8 cellular contexts compared by ENCODE assay signal in genomic region chr13:18714889-18715288, GRCh38.
"Had no signal": no experiment of that assay in that cellular context is flagged by ENCODE, and none has a peak within 500 bp of the region (broad histone marks: within the 10 kb centered on the region; RNA-seq: fewer than 3 reads in every experiment).

No MANE protein-coding gene starts in this region.

- H3K27ac ChIP-seq: HL-60 had no signal

- DNase-seq: H7, HFFc6, KG1 had no signal

- H3K4me1 ChIP-seq: HAP-1 had no signal

- H3K4me3 ChIP-seq: GM23338, HAP-1 had no signal

- H2AFZ ChIP-seq: GM23338 had no signal

- FAIRE-seq: HepG2 had no signal

- H3K4me2 ChIP-seq: GM23338 had no signal

- H3K9me3 ChIP-seq: HAP-1 had no signal

- ATAC-seq: GM23338, HCT116, HepG2 had no signal

- H3K36me3 ChIP-seq: HAP-1 had no signal
